In genomic region chr13:113589251-113589960, GRCh38 we compare ENCODE assay signal across 20 cellular contexts. TPM values are rescaled to one million over a fixed set of nuclear protein-coding genes. Genes with fewer than 3 reads are reported as not detected.
DNase-seq lines count a peak whose midpoint lies in the region; ATAC-seq, FAIRE-seq and TF ChIP-seq lines count a peak whose summit lies in the region.
"Had no signal": no experiment of that assay in that cellular context is flagged by ENCODE, and none has a peak within 500 bp of the region (broad histone marks: within the 10 kb centered on the region; RNA-seq: fewer than 3 reads in every experiment).

No MANE protein-coding gene starts in this region.

- H3K4me3 Mint-ChIP-seq in natural killer cell, result no peak overlapping the region
- no peak overlapping the region for H3K4me3 Mint-ChIP-seq in natural killer cell treated with Interleukin-12 subunit alpha and Interleukin-12 subunit beta and Interleukin-15 and Interleukin-18, amount 100 ng/mL, for 72 hours
- no peak overlapping the region for H3K4me3 Mint-ChIP-seq in osteocyte (ENCODE audit: unreplicated experiment)
- no peak overlapping the region for H3K4me3 Mint-ChIP-seq in activated CD4-positive, alpha-beta memory T cell treated with anti-CD3 and anti-CD28 coated beads for 36 hours
- H3K4me3 Mint-ChIP-seq: CD8-positive, alpha-beta T cell; dendritic cell treated with granulocyte-macrophage colony-stimulating factor and Interleukin-4, amounts not matched to agents 40 ng/mL and 50 ng/mL, for 4 days; stimulated activated naive B cell treated with anti-CD40 and anti-IgM and Interleukin-4, amounts not matched to agents 10 μg/mL and 1 μg/mL and 100 μg/mL, for 72 hours had no signal

- FAIRE-seq in GM12891 (lab: Jason Lieb, UNC), result no peak

- no peak for TF ChIP-seq CTCF in natural killer cell (IDR thresholded peaks at IDR 0.05)
- TF ChIP-seq CTCF in osteocyte (IDR thresholded peaks at IDR 0.05), result no peak

- CTCF ChIA-PET in activated CD4-positive, alpha-beta memory T cell treated with anti-CD3 and anti-CD28 coated beads for 36 hours (lab: Charles Lee), result no interaction called here

- H3K27me3 Mint-ChIP-seq in natural killer cell (ENCODE audit: low read depth in 2 of 2), result no peaks in the 10 kb centered on the region
- no peaks in the 10 kb centered on the region for H3K27me3 Mint-ChIP-seq in natural killer cell treated with Interleukin-12 subunit alpha and Interleukin-12 subunit beta and Interleukin-15 and Interleukin-18, amount 100 ng/mL, for 72 hours
- H3K27me3 Mint-ChIP-seq in osteocyte (ENCODE audit: unreplicated experiment), result no peaks in the 10 kb centered on the region
- no peaks in the 10 kb centered on the region for H3K27me3 Mint-ChIP-seq in activated CD4-positive, alpha-beta memory T cell treated with anti-CD3 and anti-CD28 coated beads for 36 hours
- H3K27me3 Mint-ChIP-seq: activated naive CD8-positive, alpha-beta T cell; brain; dendritic cell treated with granulocyte-macrophage colony-stimulating factor and Interleukin-4, amounts not matched to agents 40 ng/mL and 50 ng/mL, for 4 days; stimulated activated naive B cell treated with anti-CD40 and anti-IgM and Interleukin-4, amounts not matched to agents 10 μg/mL and 1 μg/mL and 100 μg/mL, for 72 hours had no signal

- DNase-seq in natural killer cell, result no peak
- DNase-seq in natural killer cell treated with Interleukin-12 subunit alpha and Interleukin-12 subunit beta and Interleukin-15 and Interleukin-18, amount 100 ng/mL, for 72 hours (ENCODE audit: low spot score), result no peak
- DNase-seq in Right ventricle myocardium inferior (ENCODE audit: missing footprints), result no peak
- DNase-seq in osteocyte (ENCODE audit: extremely low spot score, unreplicated experiment), result peak; percentile 76
- DNase-seq in activated CD4-positive, alpha-beta memory T cell treated with anti-CD3 and anti-CD28 coated beads for 36 hours, result no peak
- DNase-seq in GM12891 (ENCODE audit: insufficient read length, low spot score), result no peak
- DNase-seq in OCI-M1 (lab: John Stamatoyannopoulos, UW), result no peak
- DNase-seq: activated CD4-positive, CD25-positive, alpha-beta regulatory T cell treated with anti-CD3 and anti-CD28 coated beads, Interleukin-2, amount 50 U/mL, for 72 hours; DMS79; naive thymus-derived CD4-positive, alpha-beta T cell; NCI-H1930; NCI-H524 treated with DMSO at 0.1 percent for 48 hours; stimulated activated CD4-positive, alpha-beta T cell treated with anti-CD3 and anti-CD28 coated beads, Interleukin-12 subunit alpha, Interleukin-12 subunit beta, amount 100 ng/mL, for 4 hours; stimulated activated naive B cell treated with anti-CD40 and anti-IgM and Interleukin-4, amounts not matched to agents 10 μg/mL and 1 μg/mL and 100 μg/mL, for 72 hours; upper lobe of left lung had no signal

- ATAC-seq in natural killer cell (no peak), Right ventricle myocardium inferior (peak; percentile 86), GM21737 (IDR thresholded peaks at IDR 0.05; ENCODE audit: unreplicated experiment) (no peak)
- ATAC-seq in natural killer cell treated with Interleukin-12 subunit alpha and Interleukin-12 subunit beta and Interleukin-15 and Interleukin-18, amount 100 ng/mL, for 72 hours, result no peak
- ATAC-seq: CD8-positive, alpha-beta T cell; naive thymus-derived CD4-positive, alpha-beta T cell; stimulated activated naive B cell treated with anti-CD40 and anti-IgM and Interleukin-4, amounts not matched to agents 10 μg/mL and 1 μg/mL and 100 μg/mL, for 72 hours had no signal

- H3K9me3 Mint-ChIP-seq in natural killer cell (peaks cover 4 to 5% of the 10 kb centered on the region in 2 donors), osteocyte (ENCODE audit: unreplicated experiment) (no peaks in the 10 kb centered on the region)
- no peaks in the 10 kb centered on the region for H3K9me3 Mint-ChIP-seq in natural killer cell treated with Interleukin-12 subunit alpha and Interleukin-12 subunit beta and Interleukin-15 and Interleukin-18, amount 100 ng/mL, for 72 hours
- no peaks in the 10 kb centered on the region for H3K9me3 Mint-ChIP-seq in activated CD4-positive, alpha-beta memory T cell treated with anti-CD3 and anti-CD28 coated beads for 36 hours
- H3K9me3 Mint-ChIP-seq: CD8-positive, alpha-beta T cell; dendritic cell treated with granulocyte-macrophage colony-stimulating factor and Interleukin-4, amounts not matched to agents 40 ng/mL and 50 ng/mL, for 4 days; naive thymus-derived CD4-positive, alpha-beta T cell; stimulated activated naive B cell treated with anti-CD40 and anti-IgM and Interleukin-4, amounts not matched to agents 10 μg/mL and 1 μg/mL and 100 μg/mL, for 72 hours had no signal

- H3K36me3 Mint-ChIP-seq in natural killer cell, result no peaks in the 10 kb centered on the region
- peaks cover 13% of the 10 kb centered on the region for H3K36me3 Mint-ChIP-seq in natural killer cell treated with Interleukin-12 subunit alpha and Interleukin-12 subunit beta and Interleukin-15 and Interleukin-18, amount 100 ng/mL, for 72 hours
- peaks cover 13% of the 10 kb centered on the region for H3K36me3 Mint-ChIP-seq in osteocyte (ENCODE audit: unreplicated experiment)
- peaks cover 36% of the 10 kb centered on the region for H3K36me3 Mint-ChIP-seq in activated CD4-positive, alpha-beta memory T cell treated with anti-CD3 and anti-CD28 coated beads for 36 hours

- H3K4me1 Mint-ChIP-seq in natural killer cell (peaks cover 29 to 32% of the 10 kb centered on the region in 2 donors), osteocyte (ENCODE audit: unreplicated experiment) (peaks cover 19% of the 10 kb centered on the region)
- peaks cover 26 to 34% of the 10 kb centered on the region in 2 donors for H3K4me1 Mint-ChIP-seq in natural killer cell treated with Interleukin-12 subunit alpha and Interleukin-12 subunit beta and Interleukin-15 and Interleukin-18, amount 100 ng/mL, for 72 hours (ENCODE audit: low read depth in 2 of 2)
- peaks cover 34% of the 10 kb centered on the region for H3K4me1 Mint-ChIP-seq in activated CD4-positive, alpha-beta memory T cell treated with anti-CD3 and anti-CD28 coated beads for 36 hours (ENCODE audit: low read depth)

- H3K27ac Mint-ChIP-seq in natural killer cell, result peak overlapping the region; percentile 27 to 71
- H3K27ac Mint-ChIP-seq in natural killer cell treated with Interleukin-12 subunit alpha and Interleukin-12 subunit beta and Interleukin-15 and Interleukin-18, amount 100 ng/mL, for 72 hours, result peak overlapping the region in 1 of 2 donors; percentile 48
- peak overlapping the region; percentile 31 for H3K27ac Mint-ChIP-seq in osteocyte (ENCODE audit: unreplicated experiment)
- no peak overlapping the region for H3K27ac Mint-ChIP-seq in activated CD4-positive, alpha-beta memory T cell treated with anti-CD3 and anti-CD28 coated beads for 36 hours
- H3K27ac Mint-ChIP-seq: CD8-positive, alpha-beta T cell; dendritic cell treated with granulocyte-macrophage colony-stimulating factor and Interleukin-4, amounts not matched to agents 40 ng/mL and 50 ng/mL, for 4 days; stimulated activated naive B cell treated with anti-CD40 and anti-IgM and Interleukin-4, amounts not matched to agents 10 μg/mL and 1 μg/mL and 100 μg/mL, for 72 hours had no signal

- intact Hi-C loops in natural killer cell (cut with micrococcal nuclease), result no loop called here
- intact Hi-C loops in Right ventricle myocardium inferior (cut with DNase I), result no loop called here
- intact Hi-C loops in activated CD4-positive, alpha-beta memory T cell treated with anti-CD3 and anti-CD28 coated beads for 36 hours (cut with micrococcal nuclease), result loop anchor here (10.0 kb wide), 1 partner anchor 95 kb away; the partner anchor contains the start of gene DCUN1D2

- no peak; the same call in none of the 2 replicates for TF ChIP-seq POLR2A in GM12891 (IDR thresholded peaks at IDR 0.05; ENCODE audit: low read depth, low read length)

- POLR2A ChIA-PET in activated CD4-positive, alpha-beta memory T cell treated with anti-CD3 and anti-CD28 coated beads for 36 hours (lab: Charles Lee), result no interaction called here

TF ChIP-seq in GM12891, 5 proteins besides CTCF, POLR2A, EP300 and RAD21:
- TF ChIP-seq POLR2AphosphoS5 (IDR thresholded peaks at IDR 0.05; ENCODE audit: low read depth, low read length), result no peak; the same call in 1 of the 2 replicates
- TF ChIP-seq PAX5 (IDR thresholded peaks at IDR 0.05; ENCODE audit: insufficient read depth, low read length, severe bottlenecking), result no peak
- no peak for TF ChIP-seq SPI1 (IDR thresholded peaks at IDR 0.05; ENCODE audit: low read depth, low read length)
- TF ChIP-seq TAF1 (IDR thresholded peaks at IDR 0.05; ENCODE audit: low read depth, low read length), result no peak
- TF ChIP-seq POU2F2 (IDR thresholded peaks at IDR 0.05; ENCODE audit: low read depth, low read length), result no peak

RNA-seq across cellular contexts. Expression of gene TFDP1, which starts 4.9 kb away (rescaled TPM):
- total RNA-seq in natural killer cell (10 to 100 TPM; 26.3 to 44.3 (median 29.2) TPM), Right ventricle myocardium inferior (46.7 TPM), osteocyte (66.9 and 72.1 TPM in 2 replicates)
- 100 to 1,000 TPM in 1 of 2 donors, 10 to 100 TPM in 1; 97.5 to 226 TPM for total RNA-seq in natural killer cell treated with Interleukin-12 subunit alpha and Interleukin-12 subunit beta and Interleukin-15 and Interleukin-18, amount 100 ng/mL, for 72 hours
- total RNA-seq in activated CD4-positive, alpha-beta memory T cell treated with anti-CD3 and anti-CD28 coated beads for 36 hours, result 100 to 1,000 TPM; 149 to 156 TPM
- 85.5 TPM for polyA plus RNA-seq in GM12891 (2012; ENCODE audit: low read depth, missing spikeins)
